In genomic region chr17:66393038-66393437, GRCh38 we compare ENCODE assay signal across 17 cellular contexts.
DNase-seq lines count a peak whose midpoint lies in the region; ATAC-seq lines count a peak whose summit lies in the region.
"Had no signal": no experiment of that assay in that cellular context is flagged by ENCODE, and none has a peak within 500 bp of the region (broad histone marks: within the 10 kb centered on the region; RNA-seq: fewer than 3 reads in every experiment).

No MANE protein-coding gene starts in this region.

- no peak overlapping the region for H3K9ac ChIP-seq in SK-N-MC (ENCODE audit: insufficient read length)

- no peaks in the 10 kb centered on the region for H3K27me3 Mint-ChIP-seq in activated naive CD4-positive, alpha-beta T cell treated with anti-CD3 and anti-CD28 coated beads, Interleukin-2, amount 50 U/mL, for 24 hours

- peaks cover 87% of the 10 kb centered on the region for H3K4me1 Mint-ChIP-seq in activated naive CD4-positive, alpha-beta T cell treated with anti-CD3 and anti-CD28 coated beads, Interleukin-2, amount 50 U/mL, for 24 hours

- no peaks in the 10 kb centered on the region for H3K36me3 ChIP-seq in SK-N-MC (ENCODE audit: insufficient read depth, low read length)

- peak overlapping the region; percentile 33 for H3K27ac Mint-ChIP-seq in activated naive CD4-positive, alpha-beta T cell treated with anti-CD3 and anti-CD28 coated beads, Interleukin-2, amount 50 U/mL, for 24 hours

- no peak overlapping the region for H3K4me3 Mint-ChIP-seq in activated naive CD4-positive, alpha-beta T cell treated with anti-CD3 and anti-CD28 coated beads, Interleukin-2, amount 50 U/mL, for 24 hours

- H3K9me3 ChIP-seq in SK-N-MC (ENCODE audit: low read depth, low read length): no peaks in the 10 kb centered on the region

- ATAC-seq in HG03354 (IDR thresholded peaks at IDR 0.05; ENCODE audit: poor library complexity, severe bottlenecking, unreplicated experiment): no peak

- H3K36me3 Mint-ChIP-seq in activated naive CD4-positive, alpha-beta T cell treated with anti-CD3 and anti-CD28 coated beads, Interleukin-2, amount 50 U/mL, for 24 hours: peaks cover 21% of the 10 kb centered on the region

- no peak for DNase-seq in activated naive CD4-positive, alpha-beta T cell (lab: John Stamatoyannopoulos, UW)
- no peak for DNase-seq in SK-N-MC (ENCODE audit: low read depth, low spot score)
- no peak for DNase-seq in NCI-H1436 (lab: John Stamatoyannopoulos, UW)
- no peak for DNase-seq in stimulated activated CD4-positive, alpha-beta T cell treated with anti-CD3 and anti-CD28 coated beads, Interleukin-2, amount 100 ng/mL, for 24 hours
- DNase-seq: C1 segment of cervical spinal cord, DMS153, EL, H7, Kasumi-1, NCI-H1930, NCI-H2171 treated with DMSO at 0.1 percent for 48 hours, NCI-H748 treated with DMSO at 0.1 percent for 48 hours, RPMI8226, SIG-M5 had no signal

- peak overlapping the region; percentile 46; the same call in 1 of the 2 replicates for H3K4me3 ChIP-seq in SK-N-MC

- no peaks in the 10 kb centered on the region for H3K9me3 Mint-ChIP-seq in activated naive CD4-positive, alpha-beta T cell treated with anti-CD3 and anti-CD28 coated beads, Interleukin-2, amount 50 U/mL, for 24 hours

- H3K27ac ChIP-seq in SK-N-MC: peak overlapping the region; percentile 61; the same call in 1 of the 2 replicates
- peak overlapping the region; percentile 19 for H3K27ac ChIP-seq in angular gyrus (ENCODE audit: low read depth, low read length)
